In genomic region chr16:4505356-4506153, GRCh38 we compare ENCODE assay signal across 1 cellular context.
TF ChIP-seq lines count a peak whose summit lies in the region.

No MANE protein-coding gene starts in this region.

TF ChIP-seq in K562, 482 proteins besides CTCF, POLR2A, EP300 and RAD21:
- peak; percentile 30; the same call in 1 of the 2 replicates for TF ChIP-seq SPI1 (IDR thresholded peaks at IDR 0.05; ENCODE audit: borderline replicate concordance, low read depth, low read length)
- no peak for TF ChIP-seq SRSF3 (IDR thresholded peaks at IDR 0.05; ENCODE audit: insufficient read depth, low read length)
